ENCODE assay signal across 18 cellular contexts in genomic region chr6:55536579-55536978, GRCh38.
"Had no signal": no experiment of that assay in that cellular context is flagged by ENCODE, and none has a peak within 500 bp of the region (broad histone marks: within the 10 kb centered on the region; RNA-seq: fewer than 3 reads in every experiment).

No MANE protein-coding gene starts in this region.

- H3K4me3 ChIP-seq: MG63 had no signal

- DNase-seq: IMR-90, Karpas-422, KG1, MG63, NCI-H1092, NCI-H1105 treated with DMSO at 0.1 percent for 48 hours, NCI-H1417 treated with DMSO at 0.1 percent for 48 hours, NCI-H146, NCI-H1694 treated with DMSO at 0.1 percent for 48 hours, NCI-H1930, NCI-H2081, NCI-H2107, NCI-H2227 treated with DMSO at 0.1 percent for 48 hours, NCI-H524 treated with DMSO at 0.1 percent for 48 hours, NCI-H69, NCI-H774, SHP77, SK-N-SH had no signal
